In the genomic region with DNA sequence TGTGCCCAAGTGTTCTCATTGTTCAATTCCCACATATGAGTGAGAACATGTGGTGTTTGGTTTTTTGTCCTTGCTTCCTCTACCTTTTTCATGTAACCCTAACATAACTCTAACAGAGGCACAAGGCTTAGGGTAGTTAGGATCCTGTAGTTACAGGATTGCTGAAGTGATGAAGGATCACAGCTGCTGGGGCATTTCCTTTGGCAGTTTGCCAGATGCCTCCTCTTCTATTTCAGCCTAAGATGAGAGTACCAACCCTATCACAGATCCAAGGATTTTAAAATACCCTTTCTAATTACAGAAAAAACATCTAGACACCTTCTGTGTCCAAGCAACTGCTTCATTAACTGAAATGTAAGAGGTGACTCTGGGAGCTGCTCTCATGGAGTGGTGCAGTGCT, we compare ENCODE assay signal across 31 cellular contexts.
DNase-seq lines count a peak whose midpoint lies in the region; ATAC-seq, FAIRE-seq and TF ChIP-seq lines count a peak whose summit lies in the region.
"Had no signal": no experiment of that assay in that cellular context is flagged by ENCODE, and none has a peak within 500 bp of the region (broad histone marks: within the 10 kb centered on the region; RNA-seq: fewer than 3 reads in every experiment).

No MANE protein-coding gene starts in this region.

- CTCF ChIA-PET in K562 (lab: Yijun Ruan, JAX; ENCODE audit: low intra/inter-chr PET ratio): no interaction called here

- in situ Hi-C loops in K562 (cut with MboI): no loop called here

- H4K20me1 ChIP-seq in K562 (replicated peaks; ENCODE audit: control insufficient read depth, insufficient read depth, low read length): no peaks in the 10 kb centered on the region

- H3K4me1 ChIP-seq in cardiac muscle cell (ENCODE audit: low read depth) (peaks cover 9% of the 10 kb centered on the region), heart right ventricle (no peaks in the 10 kb centered on the region), K562 (replicated peaks in 1 of 2; ENCODE audit: control insufficient read depth in 2 of 2, insufficient read depth in 2 of 2, low read length in 2 of 2) (no peaks in the 10 kb centered on the region)
- H3K4me1 ChIP-seq: A549, adrenal gland, stomach, tibial artery, vagina had no signal

- no peaks in the 10 kb centered on the region for H3K36me3 ChIP-seq in cardiac muscle cell
- no peaks in the 10 kb centered on the region for H3K36me3 ChIP-seq in heart right ventricle
- H3K36me3 ChIP-seq in K562 (ENCODE audit: control insufficient read depth, insufficient read depth, low read length): no peaks in the 10 kb centered on the region
- H3K36me3 ChIP-seq: adrenal gland, neutrophil, stomach, tibial artery, vagina had no signal

- H3K27me3 ChIP-seq in cardiac muscle cell: no peaks in the 10 kb centered on the region
- no peaks in the 10 kb centered on the region for H3K27me3 ChIP-seq in heart right ventricle
- no peaks in the 10 kb centered on the region for H3K27me3 ChIP-seq in K562 (ENCODE audit: control insufficient read depth in 2 of 2, insufficient read depth in 2 of 2, low read length in 2 of 2)
- H3K27me3 ChIP-seq: adrenal gland, neutrophil, stomach, tibial artery, vagina had no signal

- FAIRE-seq in K562 (lab: Jason Lieb, UNC): no peak
- FAIRE-seq: A549 had no signal

- TF ChIP-seq EP300 in K562 (IDR thresholded peaks at IDR 0.05; ENCODE audit: low read length): no peak

- no peak for TF ChIP-seq CTCF in cardiac muscle cell (IDR thresholded peaks at IDR 0.05; ENCODE audit: low read depth, low read length)
- no peak for TF ChIP-seq CTCF in heart right ventricle (IDR thresholded peaks at IDR 0.05)
- no peak for TF ChIP-seq CTCF in K562 (IDR thresholded peaks at IDR 0.05 in 2 of 3, conservative IDR thresholded peaks at IDR 0.05 in 1 of 3; ENCODE audit: insufficient read depth in 2 of 3, low read depth in 1 of 3, low read length in 3 of 3)

- BruUV-seq in K562 (replicated peaks; lab: Mats Ljungman, UMichigan): no TSS peak

- H2AFZ ChIP-seq in K562 (ENCODE audit: low read depth, low read length): no peak overlapping the region

- ATAC-seq in heart right ventricle: no peak
- ATAC-seq in K562: no peak
- ATAC-seq in stimulated activated memory B cell treated with anti-CD40 and anti-IgM and Interleukin-4, amounts not matched to agents 10 μg/mL and 1 μg/mL and 100 μg/mL, for 72 hours: no peak
- ATAC-seq in HG03469 (IDR thresholded peaks at IDR 0.05; ENCODE audit: unreplicated experiment): no peak
- no peak for ATAC-seq in GM18858 (IDR thresholded peaks at IDR 0.05; ENCODE audit: unreplicated experiment)
- ATAC-seq: A549; CD8-positive, alpha-beta T cell; right cardiac atrium; Right ventricle myocardium inferior; SK-N-SH treated with all-trans-retinoic acid at 6 μM for 48 hours; T-helper 17 cell had no signal

- no peak for TF ChIP-seq RAD21 in K562 (CRISPR knock-in tag; conservative IDR thresholded peaks at IDR 0.05 in 1 of 2, IDR thresholded peaks at IDR 0.05 in 1 of 2)

- no peak overlapping the region for H3K4me3 Mint-ChIP-seq in stimulated activated memory B cell treated with anti-CD40 and anti-IgM and Interleukin-4, amounts not matched to agents 10 μg/mL and 1 μg/mL and 100 μg/mL, for 72 hours
- H3K4me3 Mint-ChIP-seq: activated CD4-positive, alpha-beta memory T cell treated with anti-CD3 and anti-CD28 coated beads, Interleukin-2, amount 10 ng/mL, durations not matched to agents 7 days and 5 days; activated naive CD4-positive, alpha-beta T cell treated with anti-CD3 and anti-CD28 coated beads, Interleukin-2, amount 10 ng/mL, durations not matched to agents 7 days and 5 days; CD8-positive, alpha-beta T cell; dendritic cell treated with granulocyte-macrophage colony-stimulating factor and Interleukin-4, amounts not matched to agents 40 ng/mL and 50 ng/mL, for 4 days; endodermal cell; naive B cell; T-helper 17 cell had no signal

- DNase-seq in cardiac muscle cell (ENCODE audit: low read depth in 1 of 2, low spot score in 1 of 2) (peak; percentile 37 to 41), heart right ventricle (no peak), NCI-H2171 treated with DMSO at 0.1 percent for 48 hours (lab: John Stamatoyannopoulos, UW) (peak; percentile 79), K562 (ENCODE audit: extremely low read depth in 1 of 4, low spot score in 3 of 4) (no peak)
- DNase-seq in effector CD8-positive, alpha-beta T cell (lab: John Stamatoyannopoulos, UW): no peak
- DNase-seq: activated CD4-positive, alpha-beta memory T cell treated with anti-CD3 and anti-CD28 coated beads, Interleukin-2, amount 10 ng/mL, durations not matched to agents 7 days and 5 days; activated CD4-positive, CD25-positive, alpha-beta regulatory T cell treated with anti-CD3 and anti-CD28 coated beads, Interleukin-2, amount 50 U/mL, for 72 hours; activated CD8-positive, alpha-beta memory T cell treated with anti-CD3 and anti-CD28 coated beads, Interleukin-2, amount 50 U/mL, for 48 hours; activated naive CD4-positive, alpha-beta T cell treated with anti-CD3 and anti-CD28 coated beads, Interleukin-2, amount 10 ng/mL, durations not matched to agents 7 days and 5 days; adrenal gland; CD8-positive, alpha-beta T cell; endodermal cell; foreskin fibroblast; HCEC 1CT; islet precursor cell; Karpas-422; naive B cell; NCI-H2029; right cardiac atrium; stomach; T-helper 17 cell; tibial artery had no signal

- H3K4me2 ChIP-seq in K562 (ENCODE audit: insufficient read depth, low read length): no peak overlapping the region
- H3K4me2 ChIP-seq: A549 had no signal

- POLR2A ChIA-PET in K562 (lab: Yijun Ruan, JAX): no interaction called here

- H3K9ac ChIP-seq in K562 (ENCODE audit: insufficient read depth in 1 of 2, low read depth in 2 of 2, low read length in 2 of 2): no peak overlapping the region

- no peaks in the 10 kb centered on the region for H3K79me2 ChIP-seq in K562 (ENCODE audit: control insufficient read depth, insufficient read depth, low read length)

- no peaks in the 10 kb centered on the region for H3K27me3 Mint-ChIP-seq in stimulated activated memory B cell treated with anti-CD40 and anti-IgM and Interleukin-4, amounts not matched to agents 10 μg/mL and 1 μg/mL and 100 μg/mL, for 72 hours
- H3K27me3 Mint-ChIP-seq: activated CD4-positive, alpha-beta memory T cell treated with anti-CD3 and anti-CD28 coated beads, Interleukin-2, amount 10 ng/mL, durations not matched to agents 7 days and 5 days; activated naive CD4-positive, alpha-beta T cell treated with anti-CD3 and anti-CD28 coated beads, Interleukin-2, amount 10 ng/mL, durations not matched to agents 7 days and 5 days; dendritic cell treated with granulocyte-macrophage colony-stimulating factor and Interleukin-4, amounts not matched to agents 40 ng/mL and 50 ng/mL, for 4 days had no signal

- H3K4me3 ChIP-seq in cardiac muscle cell (no peak overlapping the region), heart right ventricle (no peak overlapping the region), K562 (no peak overlapping the region)
- H3K4me3 ChIP-seq: A549, adrenal gland, stomach, tibial artery, vagina had no signal

- intact Hi-C loops in heart right ventricle (cut with DNase I) (no loop called here), K562 (cut with micrococcal nuclease) (no loop called here)

- TF ChIP-seq POLR2A in K562 (conservative IDR thresholded peaks at IDR 0.05): no peak

- peaks cover 8% of the 10 kb centered on the region for H3K4me1 Mint-ChIP-seq in stimulated activated memory B cell treated with anti-CD40 and anti-IgM and Interleukin-4, amounts not matched to agents 10 μg/mL and 1 μg/mL and 100 μg/mL, for 72 hours
- H3K4me1 Mint-ChIP-seq: activated CD4-positive, alpha-beta memory T cell treated with anti-CD3 and anti-CD28 coated beads, Interleukin-2, amount 10 ng/mL, durations not matched to agents 7 days and 5 days; activated naive CD4-positive, alpha-beta T cell treated with anti-CD3 and anti-CD28 coated beads, Interleukin-2, amount 10 ng/mL, durations not matched to agents 7 days and 5 days; naive B cell; T-helper 17 cell had no signal

- no peak overlapping the region for H3K27ac ChIP-seq in cardiac muscle cell
- no peak overlapping the region for H3K27ac ChIP-seq in heart right ventricle
- no peak overlapping the region for H3K27ac ChIP-seq in K562 (ENCODE audit: extremely low read depth, low read depth, low read length)
- H3K27ac ChIP-seq: A549, adrenal gland, neutrophil, stomach, tibial artery, vagina had no signal

- H3K36me3 Mint-ChIP-seq in stimulated activated memory B cell treated with anti-CD40 and anti-IgM and Interleukin-4, amounts not matched to agents 10 μg/mL and 1 μg/mL and 100 μg/mL, for 72 hours: no peaks in the 10 kb centered on the region
- H3K36me3 Mint-ChIP-seq: activated naive CD4-positive, alpha-beta T cell treated with anti-CD3 and anti-CD28 coated beads, Interleukin-2, amount 10 ng/mL, durations not matched to agents 7 days and 5 days; CD8-positive, alpha-beta T cell; naive B cell had no signal

- H3K27ac Mint-ChIP-seq in stimulated activated memory B cell treated with anti-CD40 and anti-IgM and Interleukin-4, amounts not matched to agents 10 μg/mL and 1 μg/mL and 100 μg/mL, for 72 hours: peak overlapping the region; percentile 1
- H3K27ac Mint-ChIP-seq: activated CD4-positive, alpha-beta memory T cell treated with anti-CD3 and anti-CD28 coated beads, Interleukin-2, amount 10 ng/mL, durations not matched to agents 7 days and 5 days; activated naive CD4-positive, alpha-beta T cell treated with anti-CD3 and anti-CD28 coated beads, Interleukin-2, amount 10 ng/mL, durations not matched to agents 7 days and 5 days; CD8-positive, alpha-beta T cell; dendritic cell treated with granulocyte-macrophage colony-stimulating factor and Interleukin-4, amounts not matched to agents 40 ng/mL and 50 ng/mL, for 4 days; endodermal cell; T-helper 17 cell had no signal

- H3K9me1 ChIP-seq in K562 (ENCODE audit: control insufficient read depth, insufficient read depth, low read length): no peaks in the 10 kb centered on the region

- H3K9me3 Mint-ChIP-seq in stimulated activated memory B cell treated with anti-CD40 and anti-IgM and Interleukin-4, amounts not matched to agents 10 μg/mL and 1 μg/mL and 100 μg/mL, for 72 hours: peaks cover 2% of the 10 kb centered on the region
- H3K9me3 Mint-ChIP-seq: activated CD4-positive, alpha-beta memory T cell treated with anti-CD3 and anti-CD28 coated beads, Interleukin-2, amount 10 ng/mL, durations not matched to agents 7 days and 5 days; activated naive CD4-positive, alpha-beta T cell treated with anti-CD3 and anti-CD28 coated beads, Interleukin-2, amount 10 ng/mL, durations not matched to agents 7 days and 5 days; CD8-positive, alpha-beta T cell; dendritic cell treated with granulocyte-macrophage colony-stimulating factor and Interleukin-4, amounts not matched to agents 40 ng/mL and 50 ng/mL, for 4 days had no signal

- H3K9me3 ChIP-seq in cardiac muscle cell (ENCODE audit: low read depth) (no peaks in the 10 kb centered on the region), heart right ventricle (no peaks in the 10 kb centered on the region), K562 (replicated peaks; ENCODE audit: control insufficient read depth, insufficient read depth, low read depth, low read length) (no peaks in the 10 kb centered on the region)
- H3K9me3 ChIP-seq: A549, adrenal gland, neutrophil, stomach, tibial artery, vagina had no signal

Comparison
In these comparisons a context has a peak if more than half of its experiments do, and no peak if none do; other contexts are left out.
1. DNase-seq: peak in cardiac muscle cell (2 of 2) and NCI-H2171 treated with DMSO at 0.1 percent for 48 hours (single experiment); none in heart right ventricle (0 of 2), K562 (0 of 4) and effector CD8-positive, alpha-beta T cell (single experiment).